In the genomic region with DNA sequence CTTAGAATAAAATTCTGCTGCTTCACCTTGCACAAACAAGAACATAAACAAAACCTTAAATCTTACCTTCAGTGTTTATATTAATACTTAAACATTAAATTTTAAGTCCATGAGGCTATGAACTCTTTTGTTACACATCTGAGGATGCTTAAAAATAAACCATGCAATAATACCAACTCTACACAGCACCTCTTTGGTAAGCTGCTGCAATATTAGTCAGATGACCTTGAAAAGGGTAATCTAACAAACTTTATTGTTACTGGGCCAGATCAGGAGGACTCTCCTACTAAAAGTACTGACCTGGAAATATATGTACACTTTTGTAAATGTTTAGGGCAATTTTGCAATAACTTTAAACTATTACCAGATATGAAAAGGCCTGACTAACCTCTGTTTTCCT, we compare ENCODE assay signal across 7 cellular contexts. TPM values are rescaled to one million over a fixed set of nuclear protein-coding genes. Genes with fewer than 3 reads are reported as not detected.
DNase-seq lines count a peak whose midpoint lies in the region; ATAC-seq lines count a peak whose summit lies in the region.

No MANE protein-coding gene starts in this region.

- H3K27me3 ChIP-seq in HUES6 (ENCODE audit: control insufficient read depth, insufficient read depth, low read length), result peaks cover 20% of the 10 kb centered on the region
- H3K27me3 ChIP-seq in iPS-20b (ENCODE audit: insufficient read depth, low read length), result peaks cover 23% of the 10 kb centered on the region

- H3K36me3 Mint-ChIP-seq in activated naive CD4-positive, alpha-beta T cell treated with anti-CD3 and anti-CD28 coated beads, Interleukin-2, amount 50 U/mL, for 72 hours, result peaks cover 19% of the 10 kb centered on the region in 2 donors

- H3K4me3 ChIP-seq in HUES6 (ENCODE audit: low read depth, low read length), result peak overlapping the region; percentile 90
- peak overlapping the region; percentile 99 for H3K4me3 ChIP-seq in iPS-20b (ENCODE audit: low read length)

- peak overlapping the region; percentile 97 to 99 for H3K27ac Mint-ChIP-seq in activated naive CD4-positive, alpha-beta T cell treated with anti-CD3 and anti-CD28 coated beads, Interleukin-2, amount 50 U/mL, for 72 hours
- peak overlapping the region; percentile 100 for H3K27ac Mint-ChIP-seq in stimulated activated naive CD8-positive, alpha-beta T cell treated with anti-CD3 and anti-CD28 coated beads, Interleukin-15, amount 100 ng/mL, for 72 hours

- H3K27me3 Mint-ChIP-seq in stimulated activated naive CD8-positive, alpha-beta T cell treated with anti-CD3 and anti-CD28 coated beads, Interleukin-15, amount 100 ng/mL, for 72 hours, result no peaks in the 10 kb centered on the region

- peak overlapping the region; percentile 62; the same call in 1 of the 2 replicates for H3K27ac ChIP-seq in HUES6 (ENCODE audit: low read depth, low read length)
- peak overlapping the region; percentile 33 for H3K27ac ChIP-seq in iPS-20b (ENCODE audit: low read length)

- H3K36me3 ChIP-seq in HUES6 (ENCODE audit: control insufficient read depth, insufficient read depth, low read length) (peaks cover 37% of the 10 kb centered on the region), iPS-20b (ENCODE audit: insufficient read depth, low read depth, low read length) (peaks cover 40% of the 10 kb centered on the region)

- DNase-seq in activated naive CD4-positive, alpha-beta T cell treated with anti-CD3 and anti-CD28 coated beads, Interleukin-2, amount 50 U/mL, for 72 hours (ENCODE audit: low spot score in 2 of 2), result no peak
- no peak for DNase-seq in stimulated activated naive CD8-positive, alpha-beta T cell treated with anti-CD3 and anti-CD28 coated beads, Interleukin-15, amount 100 ng/mL, for 72 hours
- no peak for DNase-seq in dermis blood vessel endothelial cell
- DNase-seq in NCI-H1417 treated with DMSO at 0.1 percent for 48 hours (lab: John Stamatoyannopoulos, UW), result no peak
- no peak for DNase-seq in activated CD4-positive, alpha-beta T cell treated with anti-CD3 and anti-CD28 coated beads, Interleukin-2, amount 50 U/mL, for 1 hour

- H3K4me1 ChIP-seq in HUES6 (ENCODE audit: control insufficient read depth, insufficient read depth, low read length), result no peaks in the 10 kb centered on the region
- peaks cover 2% of the 10 kb centered on the region; the same call in 1 of the 2 replicates for H3K4me1 ChIP-seq in iPS-20b (ENCODE audit: insufficient read depth, low read length)

- H3K9me3 Mint-ChIP-seq in activated naive CD4-positive, alpha-beta T cell treated with anti-CD3 and anti-CD28 coated beads, Interleukin-2, amount 50 U/mL, for 72 hours, result no peaks in the 10 kb centered on the region
- no peaks in the 10 kb centered on the region for H3K9me3 Mint-ChIP-seq in stimulated activated naive CD8-positive, alpha-beta T cell treated with anti-CD3 and anti-CD28 coated beads, Interleukin-15, amount 100 ng/mL, for 72 hours

- peak overlapping the region; percentile 86 for H3K9ac ChIP-seq in HUES6 (ENCODE audit: low read length)
- peak overlapping the region; percentile 96 for H3K9ac ChIP-seq in iPS-20b (ENCODE audit: low read depth, low read length)

- H3K4me1 Mint-ChIP-seq in stimulated activated naive CD8-positive, alpha-beta T cell treated with anti-CD3 and anti-CD28 coated beads, Interleukin-15, amount 100 ng/mL, for 72 hours, result peaks cover 24% of the 10 kb centered on the region

- no peak for ATAC-seq in activated naive CD4-positive, alpha-beta T cell treated with anti-CD3 and anti-CD28 coated beads, Interleukin-2, amount 50 U/mL, for 72 hours
- ATAC-seq in stimulated activated naive CD8-positive, alpha-beta T cell treated with anti-CD3 and anti-CD28 coated beads, Interleukin-15, amount 100 ng/mL, for 72 hours, result no peak

- H3K9me3 ChIP-seq in HUES6 (ENCODE audit: control insufficient read depth, insufficient read depth, low read depth, low read length) (no peaks in the 10 kb centered on the region), iPS-20b (ENCODE audit: insufficient read depth, low read depth, low read length) (no peaks in the 10 kb centered on the region)

- peak overlapping the region; percentile 100 for H3K4me3 Mint-ChIP-seq in stimulated activated naive CD8-positive, alpha-beta T cell treated with anti-CD3 and anti-CD28 coated beads, Interleukin-15, amount 100 ng/mL, for 72 hours

RNA-seq across cellular contexts. Expression of a gene that starts 0.8 kb away (rescaled TPM):
- 10 to 100 TPM; 61.1 to 76.0 TPM for total RNA-seq in activated naive CD4-positive, alpha-beta T cell treated with anti-CD3 and anti-CD28 coated beads, Interleukin-2, amount 50 U/mL, for 72 hours
- total RNA-seq in dermis blood vessel endothelial cell, result 44.9 and 63.4 TPM in 2 replicates

RNA-seq across cellular contexts. Expression of a gene that starts 21.9 kb away (rescaled TPM):
- total RNA-seq in activated naive CD4-positive, alpha-beta T cell treated with anti-CD3 and anti-CD28 coated beads, Interleukin-2, amount 50 U/mL, for 72 hours, result 100 to 1,000 TPM; 433 to 486 TPM
- total RNA-seq in dermis blood vessel endothelial cell, result 656 and 875 TPM in 2 replicates
